8 cellular contexts compared by ENCODE assay signal in the genomic region with DNA sequence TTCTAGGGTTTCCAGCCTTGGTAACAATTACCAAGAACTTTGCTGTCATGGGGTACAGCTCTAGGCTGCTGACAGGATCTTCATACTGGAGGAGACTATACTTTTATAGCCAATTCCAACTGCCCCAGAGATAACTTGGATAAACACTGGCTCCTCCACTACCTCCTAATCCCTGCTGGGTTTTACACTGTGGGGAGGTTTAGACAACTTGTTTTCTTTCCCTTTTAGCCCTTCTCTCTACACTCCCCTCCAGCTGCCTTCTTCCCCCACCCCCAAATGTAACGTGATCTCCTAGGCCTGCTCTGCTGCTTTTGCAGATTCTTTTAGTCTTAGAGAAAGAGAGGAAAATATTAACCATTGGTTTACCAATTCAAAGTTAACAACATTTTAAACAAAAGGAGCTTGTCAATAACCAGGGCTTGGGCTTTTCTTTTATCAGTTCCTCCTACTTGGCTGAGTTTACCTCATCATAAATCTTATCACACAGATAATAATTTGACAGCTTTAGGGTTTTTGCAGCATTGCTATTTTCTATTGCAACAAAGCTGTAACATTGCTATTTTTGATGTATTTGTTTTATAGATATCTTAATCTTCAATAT. TPM values are rescaled to one million over a fixed set of nuclear protein-coding genes. Genes with fewer than 3 reads are reported as not detected.
DNase-seq lines count a peak whose midpoint lies in the region; ATAC-seq, FAIRE-seq and TF ChIP-seq lines count a peak whose summit lies in the region.

No MANE protein-coding gene starts in this region.

- peaks cover 3% of the 10 kb centered on the region for H3K36me3 Mint-ChIP-seq in central memory CD8-positive, alpha-beta T cell (ENCODE audit: insufficient read depth)
- peaks cover 9% of the 10 kb centered on the region for H3K36me3 Mint-ChIP-seq in natural killer cell treated with Interleukin-12 subunit alpha and Interleukin-12 subunit beta and Interleukin-15 and Interleukin-18, amount 100 ng/mL, for 72 hours

- H2BK12ac ChIP-seq in mesenchymal stem cell (ENCODE audit: low read length in 2 of 2): no peak overlapping the region

- CTCF ChIA-PET in A549 (lab: Yijun Ruan, JAX): interaction anchor here (1.0 to 2.3 kb wide), 9 partner anchors 10 to 124 kb away, joined by 3 to 7 read pairs (median 4); no protein-coding TSS in a partner anchor

- no peak for FAIRE-seq in A549 (lab: Jason Lieb, UNC)

- 0 out of 2 replicates have a peak, but pooled peaks cover 2% of the 10 kb centered on the region for H3K79me2 ChIP-seq in Loucy (ENCODE audit: insufficient read depth, low read length)

- H3K27ac ChIP-seq in A549: peak overlapping the region; percentile 42 to 67; a peak in 5 of 6 replicates
- peak overlapping the region; percentile 95 for H3K27ac ChIP-seq in mesenchymal stem cell (ENCODE audit: low read length, poor library complexity, severe bottlenecking)

- no peaks in the 10 kb centered on the region for H3K9me2 ChIP-seq in Loucy (replicated peaks; ENCODE audit: low read depth, low read length)

- H3K4me1 ChIP-seq in A549: peaks cover 24% of the 10 kb centered on the region
- peaks cover 9% of the 10 kb centered on the region for H3K4me1 ChIP-seq in Loucy (ENCODE audit: insufficient read depth, low read length, poor library complexity, severe bottlenecking)
- peaks cover 14% of the 10 kb centered on the region for H3K4me1 ChIP-seq in mesenchymal stem cell (ENCODE audit: control insufficient read depth, insufficient read depth, low read depth, low read length)

- H4K20me1 ChIP-seq in Loucy (ENCODE audit: insufficient read depth, low read length, poor library complexity, severe bottlenecking): no peaks in the 10 kb centered on the region

- no peak overlapping the region for H4K8ac ChIP-seq in mesenchymal stem cell (ENCODE audit: low read length)

- peaks cover 8% of the 10 kb centered on the region for H3K9me3 Mint-ChIP-seq in central memory CD8-positive, alpha-beta T cell
- no peaks in the 10 kb centered on the region for H3K9me3 Mint-ChIP-seq in natural killer cell treated with Interleukin-12 subunit alpha and Interleukin-12 subunit beta and Interleukin-15 and Interleukin-18, amount 100 ng/mL, for 72 hours

- no peak overlapping the region for H3K4me3 Mint-ChIP-seq in central memory CD8-positive, alpha-beta T cell
- no peak overlapping the region for H3K4me3 Mint-ChIP-seq in natural killer cell treated with Interleukin-12 subunit alpha and Interleukin-12 subunit beta and Interleukin-15 and Interleukin-18, amount 100 ng/mL, for 72 hours

- H3K9me3 ChIP-seq in A549: 0 out of 3 replicates have a peak, but pooled peaks cover 8% of the 10 kb centered on the region
- H3K9me3 ChIP-seq in Loucy (ENCODE audit: insufficient read depth, low read depth, low read length): peaks cover 5% of the 10 kb centered on the region; the same call in 1 of the 2 replicates
- no peaks in the 10 kb centered on the region for H3K9me3 ChIP-seq in mesenchymal stem cell (ENCODE audit: control insufficient read depth, low read length)

- H3K27me3 Mint-ChIP-seq in central memory CD8-positive, alpha-beta T cell: no peaks in the 10 kb centered on the region
- no peaks in the 10 kb centered on the region for H3K27me3 Mint-ChIP-seq in natural killer cell treated with Interleukin-12 subunit alpha and Interleukin-12 subunit beta and Interleukin-15 and Interleukin-18, amount 100 ng/mL, for 72 hours

- H3K4ac ChIP-seq in mesenchymal stem cell (ENCODE audit: low read depth in 1 of 2, low read length in 2 of 2): peak overlapping the region in 1 of 2 experiments; percentile 3

- POLR2A ChIA-PET in A549 (lab: Yijun Ruan, JAX): interaction anchor here (0.6 to 1.1 kb wide), 2 partner anchors 9 to 17 kb away, joined by 3 to 4 read pairs; partner anchors contain the start of gene ABL1

- H3K79me1 ChIP-seq in mesenchymal stem cell (replicated peaks; ENCODE audit: low read length, poor library complexity, severe bottlenecking): peaks cover 10% of the 10 kb centered on the region

- H3K27me3 ChIP-seq in Loucy (ENCODE audit: insufficient read depth, low read length, poor library complexity, severe bottlenecking): no peaks in the 10 kb centered on the region
- H3K27me3 ChIP-seq in mesenchymal stem cell (ENCODE audit: control insufficient read depth in 1 of 2, insufficient read depth in 1 of 2, low read length in 2 of 2): no peaks in the 10 kb centered on the region

- H3K9ac ChIP-seq in Loucy (ENCODE audit: low read depth, low read length, poor library complexity, severe bottlenecking) (peak overlapping the region; percentile 20), mesenchymal stem cell (ENCODE audit: low read length) (peak overlapping the region; percentile 79)

- H4K91ac ChIP-seq in mesenchymal stem cell (ENCODE audit: low read length): no peak overlapping the region

- H2BK5ac ChIP-seq in mesenchymal stem cell (ENCODE audit: low read depth, low read length, poor library complexity, severe bottlenecking): no peak overlapping the region

- H3K14ac ChIP-seq in mesenchymal stem cell (ENCODE audit: low read length in 2 of 2): no peak overlapping the region

- no peak overlapping the region for H2AK5ac ChIP-seq in mesenchymal stem cell (ENCODE audit: low read length, severe bottlenecking)

- TF ChIP-seq CTCF in A549 (IDR thresholded peaks at IDR 0.05) (no peak), Loucy (conservative IDR thresholded peaks at IDR 0.05; ENCODE audit: low read length) (no peak)

- 0% methylated on average over 1 of the region's 1 CpG for WGBS in A549 (ENCODE audit: missing lambda C conversion rate)
- WGBS in mesenchymal stem cell: no CpG with 5 or more reads among the region's 1 CpG

- H3F3A ChIP-seq in Loucy (ENCODE audit: low read depth): no peaks in the 10 kb centered on the region

- TF ChIP-seq RAD21 in A549 (conservative IDR thresholded peaks at IDR 0.05 in 1 of 2, IDR thresholded peaks at IDR 0.05 in 1 of 2): no peak

- H3K27ac Mint-ChIP-seq in central memory CD8-positive, alpha-beta T cell (ENCODE audit: low read depth): peak overlapping the region; percentile 79
- no peak overlapping the region for H3K27ac Mint-ChIP-seq in natural killer cell treated with Interleukin-12 subunit alpha and Interleukin-12 subunit beta and Interleukin-15 and Interleukin-18, amount 100 ng/mL, for 72 hours

- ATAC-seq in A549 (peak; percentile 66 to 82; a peak in 5 of 6 replicates), HG02870 (IDR thresholded peaks at IDR 0.05; ENCODE audit: unreplicated experiment) (no peak), GM21619 (IDR thresholded peaks at IDR 0.05; ENCODE audit: unreplicated experiment) (no peak)
- no peak for ATAC-seq in central memory CD8-positive, alpha-beta T cell (replicated peaks; ENCODE audit: extremely low read depth, poor library complexity, severe bottlenecking)
- no peak for ATAC-seq in natural killer cell treated with Interleukin-12 subunit alpha and Interleukin-12 subunit beta and Interleukin-15 and Interleukin-18, amount 100 ng/mL, for 72 hours

- peaks cover 18% of the 10 kb centered on the region for H3K4me1 Mint-ChIP-seq in central memory CD8-positive, alpha-beta T cell
- peaks cover 8 to 16% of the 10 kb centered on the region in 2 donors for H3K4me1 Mint-ChIP-seq in natural killer cell treated with Interleukin-12 subunit alpha and Interleukin-12 subunit beta and Interleukin-15 and Interleukin-18, amount 100 ng/mL, for 72 hours (ENCODE audit: low read depth in 2 of 2)

- no peak overlapping the region for H2BK15ac ChIP-seq in mesenchymal stem cell (ENCODE audit: low read depth, poor library complexity, severe bottlenecking)

- H3K18ac ChIP-seq in mesenchymal stem cell (ENCODE audit: low read depth in 1 of 2, low read length in 2 of 2): peak overlapping the region in 1 of 2 experiments; percentile 84

- no peak overlapping the region for H2AFZ ChIP-seq in Loucy (ENCODE audit: low read length)
- no peak overlapping the region for H2AFZ ChIP-seq in mesenchymal stem cell (ENCODE audit: low read depth, low read length)

- no peaks in the 10 kb centered on the region for H3K36me3 ChIP-seq in Loucy (ENCODE audit: insufficient read depth, low read length)
- H3K36me3 ChIP-seq in mesenchymal stem cell (ENCODE audit: control insufficient read depth in 1 of 2, insufficient read depth in 2 of 2, low read depth in 1 of 2, low read length in 2 of 2): no peaks in the 10 kb centered on the region

- no peak overlapping the region for H3K23ac ChIP-seq in mesenchymal stem cell (ENCODE audit: low read length in 2 of 2)

- DNase-seq in A549 (ENCODE audit: low read depth in 1 of 2, low spot score in 1 of 2): no peak
- DNase-seq in central memory CD8-positive, alpha-beta T cell (ENCODE audit: low spot score in 2 of 2): no peak
- DNase-seq in mesenchymal stem cell: peak; percentile 88
- no peak for DNase-seq in stimulated activated CD4-positive, alpha-beta T cell treated with anti-CD3 and anti-CD28 coated beads, Interleukin-1b, Interleukin-23, amount 100 ng/mL, for 48 hours
- no peak for DNase-seq in natural killer cell treated with Interleukin-12 subunit alpha and Interleukin-12 subunit beta and Interleukin-15 and Interleukin-18, amount 100 ng/mL, for 72 hours (ENCODE audit: low spot score)

- TF ChIP-seq POLR2A in A549 (IDR thresholded peaks at IDR 0.05; ENCODE audit: low read length): no peak

- H2BK120ac ChIP-seq in mesenchymal stem cell (ENCODE audit: low read depth, low read length): no peak overlapping the region

- TF ChIP-seq EP300 in A549 (IDR thresholded peaks at IDR 0.05): no peak

- H3K4me2 ChIP-seq in A549 (peak overlapping the region; percentile 66), Loucy (ENCODE audit: low read depth, low read length, poor library complexity, severe bottlenecking) (peak overlapping the region; percentile 35), mesenchymal stem cell (ENCODE audit: low read length, poor library complexity, severe bottlenecking) (no peak overlapping the region)

- H3K4me3 ChIP-seq in A549: no peak overlapping the region
- H3K4me3 ChIP-seq in Loucy (ENCODE audit: low read length, poor library complexity, severe bottlenecking): no peak overlapping the region
- peak overlapping the region in 1 of 2 experiments; percentile 65 for H3K4me3 ChIP-seq in mesenchymal stem cell (ENCODE audit: insufficient read depth in 1 of 2, low read depth in 1 of 2, low read length in 2 of 2)

TF ChIP-seq in A549, 52 proteins besides CTCF, POLR2A, EP300 and RAD21 (continues in another document):
- TF ChIP-seq POLR2AphosphoS2 (conservative IDR thresholded peaks at IDR 0.05; ENCODE audit: low read length): no peak
- no peak for TF ChIP-seq ZSCAN20 (CRISPR knock-in tag; IDR thresholded peaks at IDR 0.05)
- no peak for TF ChIP-seq TFCP2L1 (CRISPR knock-in tag; IDR thresholded peaks at IDR 0.05)

RNA-seq across cellular contexts. Expression of gene ABL1, which starts 9.9 kb away (rescaled TPM):
- polyA plus RNA-seq in A549 (2011; rRNA removed) (26.5 and 37.5 TPM in 2 replicates), A549 (2017; fragmentation: RNase III; extraction: RNeasy Plus Mini Kit Qiagen cat#74134 plus additional on column Dnase treatment) (30.0 to 32.6 TPM (median 32.4 TPM) in 3 replicates)
- polyA plus RNA-seq in A549 (2012; cell fraction: cytosol; rRNA removed): 16.5 and 23.9 TPM in 2 replicates
- 30.8 and 36.5 TPM in 2 replicates for polyA plus RNA-seq in A549 (2012; cell fraction: nucleus; rRNA removed)
- 54.3 and 56.9 TPM in 2 replicates for polyA minus RNA-seq in A549 (2011; rRNA and poly(A)+ RNA removed)
- polyA plus RNA-seq in mesenchymal stem cell (2013, experiment 1 of 2): 49.4 TPM
- polyA plus RNA-seq in mesenchymal stem cell (2013, experiment 2 of 2): 49.9 TPM
- 10 to 100 TPM; 28.1 to 45.2 TPM for total RNA-seq in natural killer cell treated with Interleukin-12 subunit alpha and Interleukin-12 subunit beta and Interleukin-15 and Interleukin-18, amount 100 ng/mL, for 72 hours

Comparison
In these comparisons a context has a peak if more than half of its experiments do, and no peak if none do; other contexts are left out.
1. ATAC-seq: peak in A549 (2 of 2); none in central memory CD8-positive, alpha-beta T cell (single experiment), HG02870 (single experiment), GM21619 (single experiment) and natural killer cell treated with Interleukin-12 subunit alpha and Interleukin-12 subunit beta and Interleukin-15 and Interleukin-18, amount 100 ng/mL, for 72 hours (0 of 2).